1 cellular context compared by ENCODE assay signal in genomic region chr12:79935624-79936040, GRCh38.
TF ChIP-seq lines count a peak whose summit lies in the region.

No MANE protein-coding gene starts in this region.

TF ChIP-seq in GM12878, 131 proteins besides CTCF, POLR2A, EP300 and RAD21 (continued from another document):
- TF ChIP-seq, protein P1, sequence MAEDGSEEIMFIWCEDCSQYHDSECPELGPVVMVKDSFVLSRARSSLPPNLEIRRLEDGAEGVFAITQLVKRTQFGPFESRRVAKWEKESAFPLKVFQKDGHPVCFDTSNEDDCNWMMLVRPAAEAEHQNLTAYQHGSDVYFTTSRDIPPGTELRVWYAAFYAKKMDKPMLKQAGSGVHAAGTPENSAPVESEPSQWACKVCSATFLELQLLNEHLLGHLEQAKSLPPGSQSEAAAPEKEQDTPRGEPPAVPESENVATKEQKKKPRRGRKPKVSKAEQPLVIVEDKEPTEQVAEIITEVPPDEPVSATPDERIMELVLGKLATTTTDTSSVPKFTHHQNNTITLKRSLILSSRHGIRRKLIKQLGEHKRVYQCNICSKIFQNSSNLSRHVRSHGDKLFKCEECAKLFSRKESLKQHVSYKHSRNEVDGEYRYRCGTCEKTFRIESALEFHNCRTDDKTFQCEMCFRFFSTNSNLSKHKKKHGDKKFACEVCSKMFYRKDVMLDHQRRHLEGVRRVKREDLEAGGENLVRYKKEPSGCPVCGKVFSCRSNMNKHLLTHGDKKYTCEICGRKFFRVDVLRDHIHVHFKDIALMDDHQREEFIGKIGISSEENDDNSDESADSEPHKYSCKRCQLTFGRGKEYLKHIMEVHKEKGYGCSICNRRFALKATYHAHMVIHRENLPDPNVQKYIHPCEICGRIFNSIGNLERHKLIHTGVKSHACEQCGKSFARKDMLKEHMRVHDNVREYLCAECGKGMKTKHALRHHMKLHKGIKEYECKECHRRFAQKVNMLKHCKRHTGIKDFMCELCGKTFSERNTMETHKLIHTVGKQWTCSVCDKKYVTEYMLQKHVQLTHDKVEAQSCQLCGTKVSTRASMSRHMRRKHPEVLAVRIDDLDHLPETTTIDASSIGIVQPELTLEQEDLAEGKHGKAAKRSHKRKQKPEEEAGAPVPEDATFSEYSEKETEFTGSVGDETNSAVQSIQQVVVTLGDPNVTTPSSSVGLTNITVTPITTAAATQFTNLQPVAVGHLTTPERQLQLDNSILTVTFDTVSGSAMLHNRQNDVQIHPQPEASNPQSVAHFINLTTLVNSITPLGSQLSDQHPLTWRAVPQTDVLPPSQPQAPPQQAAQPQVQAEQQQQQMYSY (CRISPR knock-in tag; IDR thresholded peaks at IDR 0.05): no peak
- TF ChIP-seq SRF (IDR thresholded peaks at IDR 0.05; ENCODE audit: low read depth in 2 of 2, low read length in 2 of 2) (peak in 1 of 2 experiments; percentile 60; a peak in 1 of 4 replicates), FOS (IDR thresholded peaks at IDR 0.05; ENCODE audit: borderline replicate concordance, extremely low read depth, insufficient read length) (no peak), NBN (IDR thresholded peaks at IDR 0.05) (no peak), MXI1 (IDR thresholded peaks at IDR 0.05; ENCODE audit: low read depth, low read length) (peak; percentile 51; the same call in 1 of the 2 replicates), CEBPB (IDR thresholded peaks at IDR 0.05; ENCODE audit: borderline replicate concordance in 1 of 2, low read depth in 2 of 2, low read length in 2 of 2) (no peak), RFX5 (IDR thresholded peaks at IDR 0.05; ENCODE audit: low read depth, low read length) (no peak), SREBF1 (IDR thresholded peaks at IDR 0.05; ENCODE audit: low read length) (no peak), TBL1XR1 (IDR thresholded peaks at IDR 0.05; ENCODE audit: low read depth, low read length) (no peak), PBX3 (IDR thresholded peaks at IDR 0.05; ENCODE audit: insufficient replicate concordance, low read depth, low read length) (no peak), MTA2 (IDR thresholded peaks at IDR 0.05; ENCODE audit: low read depth) (no peak)
- TF ChIP-seq, protein P2, sequence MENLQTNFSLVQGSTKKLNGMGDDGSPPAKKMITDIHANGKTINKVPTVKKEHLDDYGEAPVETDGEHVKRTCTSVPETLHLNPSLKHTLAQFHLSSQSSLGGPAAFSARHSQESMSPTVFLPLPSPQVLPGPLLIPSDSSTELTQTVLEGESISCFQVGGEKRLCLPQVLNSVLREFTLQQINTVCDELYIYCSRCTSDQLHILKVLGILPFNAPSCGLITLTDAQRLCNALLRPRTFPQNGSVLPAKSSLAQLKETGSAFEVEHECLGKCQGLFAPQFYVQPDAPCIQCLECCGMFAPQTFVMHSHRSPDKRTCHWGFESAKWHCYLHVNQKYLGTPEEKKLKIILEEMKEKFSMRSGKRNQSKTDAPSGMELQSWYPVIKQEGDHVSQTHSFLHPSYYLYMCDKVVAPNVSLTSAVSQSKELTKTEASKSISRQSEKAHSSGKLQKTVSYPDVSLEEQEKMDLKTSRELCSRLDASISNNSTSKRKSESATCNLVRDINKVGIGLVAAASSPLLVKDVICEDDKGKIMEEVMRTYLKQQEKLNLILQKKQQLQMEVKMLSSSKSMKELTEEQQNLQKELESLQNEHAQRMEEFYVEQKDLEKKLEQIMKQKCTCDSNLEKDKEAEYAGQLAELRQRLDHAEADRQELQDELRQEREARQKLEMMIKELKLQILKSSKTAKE (IDR thresholded peaks at IDR 0.05; ENCODE audit: low read depth, poor library complexity, severe bottlenecking): peak; percentile 16
